In the genomic region with DNA sequence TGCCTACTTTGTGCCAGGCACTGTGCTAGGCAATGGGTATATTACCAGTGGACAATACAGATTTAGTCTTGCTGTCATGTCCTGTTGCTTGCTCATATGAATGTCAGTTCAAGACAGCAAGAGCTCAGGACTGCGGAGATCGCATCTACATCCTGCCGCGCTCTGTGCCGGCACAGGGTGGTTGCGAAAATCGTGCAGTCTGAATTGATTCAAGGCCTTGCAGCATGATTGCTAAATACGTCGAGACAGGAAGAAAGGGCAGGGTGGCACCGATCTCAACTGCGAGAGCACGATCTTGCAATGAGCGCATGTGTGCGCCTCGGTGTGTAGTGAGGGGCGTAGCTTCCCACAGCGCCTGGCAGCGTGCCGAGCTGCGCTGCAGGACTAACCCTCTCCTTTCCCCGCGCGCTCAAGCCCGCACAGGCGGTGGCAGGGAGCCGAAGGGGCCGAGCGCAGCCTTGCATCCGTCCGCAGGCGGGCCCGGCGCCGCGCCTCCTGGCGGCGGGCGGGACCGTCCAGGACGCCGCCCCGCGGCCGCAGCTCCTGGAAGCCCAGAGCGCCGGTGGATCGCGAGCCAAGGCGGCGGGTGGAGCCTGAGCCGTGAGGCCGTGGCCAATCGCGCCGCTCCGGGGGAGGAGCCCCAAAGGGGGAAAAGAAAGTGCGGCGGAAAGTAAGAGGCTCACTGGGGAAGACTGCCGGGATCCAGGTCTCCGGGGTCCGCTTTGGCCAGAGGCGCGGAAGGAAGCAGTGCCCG, we compare ENCODE assay signal across 8 cellular contexts. TPM values are rescaled to one million over a fixed set of nuclear protein-coding genes. Genes with fewer than 3 reads are reported as not detected.
DNase-seq lines count a peak whose midpoint lies in the region; ATAC-seq and TF ChIP-seq lines count a peak whose summit lies in the region.

A gene with protein sequence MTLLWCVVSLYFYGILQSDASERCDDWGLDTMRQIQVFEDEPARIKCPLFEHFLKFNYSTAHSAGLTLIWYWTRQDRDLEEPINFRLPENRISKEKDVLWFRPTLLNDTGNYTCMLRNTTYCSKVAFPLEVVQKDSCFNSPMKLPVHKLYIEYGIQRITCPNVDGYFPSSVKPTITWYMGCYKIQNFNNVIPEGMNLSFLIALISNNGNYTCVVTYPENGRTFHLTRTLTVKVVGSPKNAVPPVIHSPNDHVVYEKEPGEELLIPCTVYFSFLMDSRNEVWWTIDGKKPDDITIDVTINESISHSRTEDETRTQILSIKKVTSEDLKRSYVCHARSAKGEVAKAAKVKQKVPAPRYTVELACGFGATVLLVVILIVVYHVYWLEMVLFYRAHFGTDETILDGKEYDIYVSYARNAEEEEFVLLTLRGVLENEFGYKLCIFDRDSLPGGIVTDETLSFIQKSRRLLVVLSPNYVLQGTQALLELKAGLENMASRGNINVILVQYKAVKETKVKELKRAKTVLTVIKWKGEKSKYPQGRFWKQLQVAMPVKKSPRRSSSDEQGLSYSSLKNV (plus strand): TSS at position 677 of the 754 bp plus-strand sequence. CDS start 50,205 bp downstream, outside the sequence.

- no peaks in the 10 kb centered on the region for H3K36me3 ChIP-seq in lung (ENCODE audit: control insufficient read depth in 2 of 2, insufficient read depth in 2 of 2, low read length in 2 of 2)

- POLR2A ChIA-PET in activated CD4-positive, alpha-beta memory T cell treated with anti-CD3 and anti-CD28 coated beads, Interleukin-2, amount 10 ng/mL, durations not matched to agents 7 days and 5 days (lab: Charles Lee), result interaction anchor here (0.6 to 2.6 kb wide), 21 partner anchors 9 to 185 kb away, joined by 3 to 50 read pairs (median 4); no protein-coding TSS in a partner anchor

- 0% methylated on average over 58 to 64 of the region's 64 CpGs for WGBS in lung, 2 donors

- peaks cover 40% of the 10 kb centered on the region for H3K4me1 Mint-ChIP-seq in activated CD4-positive, alpha-beta memory T cell treated with anti-CD3 and anti-CD28 coated beads, Interleukin-2, amount 10 ng/mL, durations not matched to agents 7 days and 5 days

- CTCF ChIA-PET in activated CD4-positive, alpha-beta memory T cell treated with anti-CD3 and anti-CD28 coated beads, Interleukin-2, amount 10 ng/mL, durations not matched to agents 7 days and 5 days (lab: Charles Lee), result interaction anchor here (0.6 to 3.0 kb wide), 13 partner anchors 9 to 185 kb away, joined by 3 to 22 read pairs (median 3); no protein-coding TSS in a partner anchor

- peak within 1 kb of the TSS; percentile 87 to 91 for H3K27ac ChIP-seq in lung (ENCODE audit: low read depth in 1 of 2, low read length in 1 of 2)

- DNase-seq in C1 segment of cervical spinal cord (lab: John Stamatoyannopoulos, UW) (peak; percentile 27 to 88 (median 72)), NCI-H748 treated with DMSO at 0.1 percent for 48 hours (lab: John Stamatoyannopoulos, UW) (peak; percentile 30), ecto neural progenitor cell (ENCODE audit: low spot score) (peak; percentile 92), lung (ENCODE audit: low spot score) (peak; percentile 93)
- peak; percentile 90 for DNase-seq in activated CD4-positive, alpha-beta memory T cell treated with anti-CD3 and anti-CD28 coated beads, Interleukin-2, amount 10 ng/mL, durations not matched to agents 7 days and 5 days
- peak; percentile 63 to 84 (median 78) for DNase-seq in stimulated activated CD4-positive, alpha-beta T cell treated with anti-CD3 and anti-CD28 coated beads, TNF-alpha, amount 100 ng/mL, for 24 hours (ENCODE audit: low read depth in 3 of 3)

- TF ChIP-seq CTCF in lung (IDR thresholded peaks at IDR 0.05; ENCODE audit: control extremely low read depth, extremely low read depth), result no peak

- peak within 1 kb of the TSS; percentile 90 for H3K27ac Mint-ChIP-seq in activated CD4-positive, alpha-beta memory T cell treated with anti-CD3 and anti-CD28 coated beads, Interleukin-2, amount 10 ng/mL, durations not matched to agents 7 days and 5 days

- H3K9me3 Mint-ChIP-seq in activated CD4-positive, alpha-beta memory T cell treated with anti-CD3 and anti-CD28 coated beads, Interleukin-2, amount 10 ng/mL, durations not matched to agents 7 days and 5 days, result peaks cover 3% of the 10 kb centered on the region

- ATAC-seq in GM19324 (IDR thresholded peaks at IDR 0.05; ENCODE audit: low FRiP score, unreplicated experiment) (peak; percentile 99), HG03460 (IDR thresholded peaks at IDR 0.05; ENCODE audit: unreplicated experiment) (peak; percentile 97), lung (ENCODE audit: insufficient read depth, low FRiP score) (peak; percentile 98)

- peaks cover 28% of the 10 kb centered on the region for H3K36me3 Mint-ChIP-seq in activated CD4-positive, alpha-beta memory T cell treated with anti-CD3 and anti-CD28 coated beads, Interleukin-2, amount 10 ng/mL, durations not matched to agents 7 days and 5 days (ENCODE audit: low read depth)

- no peaks in the 10 kb centered on the region for H3K27me3 ChIP-seq in lung (ENCODE audit: control insufficient read depth, insufficient read depth)

- peaks cover 0 to 3% of the 10 kb centered on the region in 2 donors for H3K4me1 ChIP-seq in lung (ENCODE audit: control insufficient read depth in 2 of 2, insufficient read depth in 2 of 2, low read length in 2 of 2)

- peak within 1 kb of the TSS; percentile 75 for H3K4me3 Mint-ChIP-seq in activated CD4-positive, alpha-beta memory T cell treated with anti-CD3 and anti-CD28 coated beads, Interleukin-2, amount 10 ng/mL, durations not matched to agents 7 days and 5 days

- H3K9me3 ChIP-seq in lung (ENCODE audit: control insufficient read depth in 2 of 2, insufficient read depth in 1 of 2, low read length in 1 of 2), result peaks cover 0 to 2% of the 10 kb centered on the region in 2 donors

- H3K4me3 ChIP-seq in lung, result peak within 1 kb of the TSS; percentile 56

- peaks cover 5% of the 10 kb centered on the region for H3K27me3 Mint-ChIP-seq in activated CD4-positive, alpha-beta memory T cell treated with anti-CD3 and anti-CD28 coated beads, Interleukin-2, amount 10 ng/mL, durations not matched to agents 7 days and 5 days

RNA-seq across cellular contexts. Expression of the gene that starts here (rescaled TPM):
- total RNA-seq in activated CD4-positive, alpha-beta memory T cell treated with anti-CD3 and anti-CD28 coated beads, Interleukin-2, amount 10 ng/mL, durations not matched to agents 7 days and 5 days, result 10 to 100 TPM; 14.2 to 15.2 TPM
- 10 to 100 TPM; 28.6 to 34.2 TPM for total RNA-seq in lung
- polyA plus RNA-seq in lung, result 10 to 100 TPM in 1 of 2 donors, 1 to 10 TPM in 1; 3.2 to 24.9 TPM

Comparison
In these comparisons a context has a peak if more than half of its experiments do, and no peak if none do; other contexts are left out.
1. Peak in every context shown above with its lines: DNase-seq, ATAC-seq, H3K4me3 ChIP-seq and H3K27ac ChIP-seq.
2. DNase-seq: peak in every context shown above with its lines; median percentile 93 in lung; 92 in ecto neural progenitor cell; 90 in activated CD4-positive, alpha-beta memory T cell treated with anti-CD3 and anti-CD28 coated beads, Interleukin-2, amount 10 ng/mL, durations not matched to agents 7 days and 5 days; 78 in stimulated activated CD4-positive, alpha-beta T cell treated with anti-CD3 and anti-CD28 coated beads, TNF-alpha, amount 100 ng/mL, for 24 hours; 72 in C1 segment of cervical spinal cord; 30 in NCI-H748 treated with DMSO at 0.1 percent for 48 hours.